ENCODE assay signal across 14 cellular contexts in the genomic region with DNA sequence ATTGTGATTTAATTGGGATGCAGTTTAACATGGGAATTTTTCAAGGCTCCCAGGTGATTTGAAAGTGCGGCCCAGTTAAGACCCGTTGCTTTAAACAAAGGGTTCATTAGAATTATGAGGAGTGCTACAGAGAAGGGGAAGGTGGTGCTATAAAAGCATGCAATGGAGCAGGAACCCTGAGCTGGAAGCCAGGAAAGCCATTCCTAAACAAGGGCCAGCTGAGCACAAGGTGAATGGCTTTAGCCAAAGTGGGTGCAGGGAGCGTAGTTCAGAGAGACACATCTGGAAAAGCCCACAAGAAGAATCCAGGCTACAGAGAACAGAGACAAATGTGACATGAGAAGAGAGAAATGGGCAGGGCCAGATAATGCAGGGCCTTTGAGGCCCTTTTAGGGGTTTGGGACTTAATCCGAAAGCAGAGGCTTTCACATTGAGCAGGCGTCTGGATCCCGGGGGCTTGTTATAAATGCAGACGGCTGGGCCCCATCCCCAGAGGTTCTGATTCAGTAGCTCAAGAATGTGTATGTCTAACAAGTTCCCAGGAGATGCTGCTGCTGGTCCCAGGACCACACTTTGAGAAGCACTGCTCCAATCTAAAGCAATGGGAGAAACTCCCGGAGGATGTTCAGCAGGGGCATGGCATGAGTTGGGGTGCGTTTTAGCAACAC.
"Had no signal": no experiment of that assay in that cellular context is flagged by ENCODE, and none has a peak within 500 bp of the region (broad histone marks: within the 10 kb centered on the region; RNA-seq: fewer than 3 reads in every experiment).

No MANE protein-coding gene starts in this region.

- H3K27me3 Mint-ChIP-seq: activated naive CD4-positive, alpha-beta T cell treated with anti-CD3 and anti-CD28 coated beads, Interleukin-2, amount 10 ng/mL, durations not matched to agents 7 days and 5 days had no signal

- H3K4me1 Mint-ChIP-seq: activated CD4-positive, alpha-beta T cell treated with anti-CD3 and anti-CD28 coated beads for 36 hours; activated naive CD4-positive, alpha-beta T cell treated with anti-CD3 and anti-CD28 coated beads, Interleukin-2, amount 10 ng/mL, durations not matched to agents 7 days and 5 days; stimulated activated memory B cell treated with anti-CD40 and anti-IgM and Interleukin-4, amounts not matched to agents 10 μg/mL and 1 μg/mL and 100 μg/mL, for 72 hours had no signal

- H3K4me1 ChIP-seq: gastroesophageal sphincter, thyroid gland, uterus had no signal

- H3K27ac ChIP-seq: cardiac muscle cell, gastroesophageal sphincter, ovary, thyroid gland, uterus had no signal

- H3K27me3 ChIP-seq: cardiac muscle cell, gastroesophageal sphincter, ovary, thyroid gland, uterus had no signal

- H3K36me3 Mint-ChIP-seq: activated CD4-positive, alpha-beta memory T cell treated with anti-CD3 and anti-CD28 coated beads for 36 hours; activated naive CD4-positive, alpha-beta T cell treated with anti-CD3 and anti-CD28 coated beads, Interleukin-2, amount 10 ng/mL, durations not matched to agents 7 days and 5 days; stimulated activated memory B cell treated with anti-CD40 and anti-IgM and Interleukin-4, amounts not matched to agents 10 μg/mL and 1 μg/mL and 100 μg/mL, for 72 hours had no signal

- H3K9me3 ChIP-seq: gastroesophageal sphincter, ovary, thyroid gland, uterus had no signal

- H3K4me3 ChIP-seq: cardiac muscle cell, gastroesophageal sphincter, ovary, thyroid gland, uterus had no signal

- ATAC-seq: activated CD4-positive, alpha-beta T cell treated with anti-CD3 and anti-CD28 coated beads for 36 hours; gastroesophageal sphincter; stimulated activated memory B cell treated with anti-CD40 and anti-IgM and Interleukin-4, amounts not matched to agents 10 μg/mL and 1 μg/mL and 100 μg/mL, for 72 hours had no signal

- H3K27ac Mint-ChIP-seq: activated CD4-positive, alpha-beta memory T cell treated with anti-CD3 and anti-CD28 coated beads for 36 hours; activated CD4-positive, alpha-beta T cell treated with anti-CD3 and anti-CD28 coated beads for 36 hours; activated naive CD4-positive, alpha-beta T cell treated with anti-CD3 and anti-CD28 coated beads, Interleukin-2, amount 10 ng/mL, durations not matched to agents 7 days and 5 days; activated T-cell treated with anti-CD3 and anti-CD28 coated beads, Interleukin-2, amount 50 U/mL, for 24 hours; stimulated activated memory B cell treated with anti-CD40 and anti-IgM and Interleukin-4, amounts not matched to agents 10 μg/mL and 1 μg/mL and 100 μg/mL, for 72 hours had no signal

- H3K36me3 ChIP-seq: cardiac muscle cell, gastroesophageal sphincter, ovary, thyroid gland, uterus had no signal

- H3K9me3 Mint-ChIP-seq: activated CD4-positive, alpha-beta memory T cell treated with anti-CD3 and anti-CD28 coated beads for 36 hours; activated naive CD4-positive, alpha-beta T cell treated with anti-CD3 and anti-CD28 coated beads, Interleukin-2, amount 10 ng/mL, durations not matched to agents 7 days and 5 days; activated T-cell treated with anti-CD3 and anti-CD28 coated beads, Interleukin-2, amount 50 U/mL, for 24 hours; stimulated activated memory B cell treated with anti-CD40 and anti-IgM and Interleukin-4, amounts not matched to agents 10 μg/mL and 1 μg/mL and 100 μg/mL, for 72 hours had no signal

- DNase-seq: activated CD4-positive, alpha-beta memory T cell treated with anti-CD3 and anti-CD28 coated beads for 36 hours; activated naive CD4-positive, alpha-beta T cell treated with anti-CD3 and anti-CD28 coated beads, Interleukin-2, amount 10 ng/mL, durations not matched to agents 7 days and 5 days; activated T-cell treated with anti-CD3 and anti-CD28 coated beads, Interleukin-2, amount 50 U/mL, for 24 hours; hippocampal formation; kidney; mesenchymal stem cell; ovary; stimulated activated CD4-positive, alpha-beta T cell treated with anti-CD3 and anti-CD28 coated beads, Interleukin-2, amount 100 ng/mL, for 48 hours; thyroid gland; uterus had no signal

- H3K4me3 Mint-ChIP-seq: activated CD4-positive, alpha-beta memory T cell treated with anti-CD3 and anti-CD28 coated beads for 36 hours; activated CD4-positive, alpha-beta T cell treated with anti-CD3 and anti-CD28 coated beads for 36 hours; activated naive CD4-positive, alpha-beta T cell treated with anti-CD3 and anti-CD28 coated beads, Interleukin-2, amount 10 ng/mL, durations not matched to agents 7 days and 5 days; activated T-cell treated with anti-CD3 and anti-CD28 coated beads, Interleukin-2, amount 50 U/mL, for 24 hours; stimulated activated memory B cell treated with anti-CD40 and anti-IgM and Interleukin-4, amounts not matched to agents 10 μg/mL and 1 μg/mL and 100 μg/mL, for 72 hours had no signal
